ENCODE assay signal across 11 cellular contexts in genomic region chr17:74768763-74769114, GRCh38. TPM values are rescaled to one million over a fixed set of nuclear protein-coding genes. Genes with fewer than 3 reads are reported as not detected.
A peak's percentile ranks its signal among the peaks of the same experiment; 100 is the strongest.
DNase-seq lines count a peak whose midpoint lies in the region; ATAC-seq and TF ChIP-seq lines count a peak whose summit lies in the region.
"Had no signal": no experiment of that assay in that cellular context is flagged by ENCODE, and none has a peak within 500 bp of the region (broad histone marks: within the 10 kb centered on the region; RNA-seq: fewer than 3 reads in every experiment).

No MANE protein-coding gene starts in this region.

- no peaks in the 10 kb centered on the region for H3K27me3 Mint-ChIP-seq in activated naive CD8-positive, alpha-beta T cell treated with anti-CD3 and anti-CD28 coated beads, Interleukin-2, amount 50 U/mL, for 24 hours

- intact Hi-C loops in right cardiac atrium (cut with DNase I) = no loop called here
- intact Hi-C loops in stomach (cut with DNase I; ENCODE audit: low total_unique reads) = no loop called here

- peaks cover 12% of the 10 kb centered on the region for H3K4me1 Mint-ChIP-seq in activated naive CD8-positive, alpha-beta T cell treated with anti-CD3 and anti-CD28 coated beads, Interleukin-2, amount 50 U/mL, for 24 hours

- no peak overlapping the region for H3K4me2 ChIP-seq in KMS-11
- H3K4me2 ChIP-seq: smooth muscle cell had no signal

- H3K36me3 ChIP-seq in KMS-11 (ENCODE audit: insufficient read depth) (no peaks in the 10 kb centered on the region; the same call in 1 of the 2 replicates), stomach (peaks cover 29 to 74% (median 71%) of the 10 kb centered on the region in 4 donors)

- peak overlapping the region; percentile 47 for H3K27ac Mint-ChIP-seq in activated naive CD8-positive, alpha-beta T cell treated with anti-CD3 and anti-CD28 coated beads, Interleukin-2, amount 50 U/mL, for 24 hours

- peaks cover 47% of the 10 kb centered on the region for H3K79me2 ChIP-seq in KMS-11 (ENCODE audit: insufficient read depth, low read depth)

- no peaks in the 10 kb centered on the region for H3K9me3 Mint-ChIP-seq in activated naive CD8-positive, alpha-beta T cell treated with anti-CD3 and anti-CD28 coated beads, Interleukin-2, amount 50 U/mL, for 24 hours

- no peaks in the 10 kb centered on the region for H3K27me3 ChIP-seq in KMS-11 (ENCODE audit: insufficient read depth, low read depth)
- H3K27me3 ChIP-seq in right cardiac atrium (ENCODE audit: control insufficient read depth, insufficient read depth) = no peaks in the 10 kb centered on the region
- no peaks in the 10 kb centered on the region for H3K27me3 ChIP-seq in stomach

- TF ChIP-seq POLR2A in stomach (IDR thresholded peaks at IDR 0.05) = no peak

- no peak overlapping the region for H2AFZ ChIP-seq in KMS-11 (ENCODE audit: low read depth)

- H4K20me1 ChIP-seq in KMS-11 (ENCODE audit: insufficient read depth) = peaks cover 2% of the 10 kb centered on the region; the same call in 1 of the 2 replicates

- peaks cover 34% of the 10 kb centered on the region for H3K36me3 Mint-ChIP-seq in activated naive CD8-positive, alpha-beta T cell treated with anti-CD3 and anti-CD28 coated beads, Interleukin-2, amount 50 U/mL, for 24 hours (ENCODE audit: low read depth)

- 55% methylated on average over 7 of the region's 7 CpGs for WGBS in right cardiac atrium
- 60 to 82% (median 65%) methylated on average over 7 of the region's 7 CpGs for WGBS in stomach, 5 donors

- no peak overlapping the region for H3K4me3 Mint-ChIP-seq in activated naive CD8-positive, alpha-beta T cell treated with anti-CD3 and anti-CD28 coated beads, Interleukin-2, amount 50 U/mL, for 24 hours

- DNase-seq in activated naive CD8-positive, alpha-beta T cell treated with anti-CD3 and anti-CD28 coated beads, Interleukin-2, amount 50 U/mL, for 24 hours = no peak
- DNase-seq in right cardiac atrium (no peak), stomach (no peak), islet precursor cell (no peak)
- no peak for DNase-seq in stimulated activated CD4-positive, alpha-beta T cell treated with anti-CD3 and anti-CD28 coated beads, Interleukin-4, amount 100 ng/mL, for 4 hours
- DNase-seq: erythroblast; GDM1; stimulated activated naive CD4-positive, alpha-beta T cell treated with Interleukin-2 at 50 U/mL for 16 hours had no signal

- peaks cover 39% of the 10 kb centered on the region for H3K4me1 ChIP-seq in KMS-11 (ENCODE audit: low read depth, poor library complexity, severe bottlenecking)
- peaks cover 2% of the 10 kb centered on the region for H3K4me1 ChIP-seq in right cardiac atrium (ENCODE audit: control insufficient read depth, insufficient read depth, low read length)
- peaks cover 36 to 52% (median 42%) of the 10 kb centered on the region in 4 donors for H3K4me1 ChIP-seq in stomach

- H3K27ac ChIP-seq in KMS-11 (peak overlapping the region; percentile 8; the same call in 1 of the 2 replicates), right cardiac atrium (ENCODE audit: low read length) (peak overlapping the region; percentile 16), stomach (peak overlapping the region; percentile 47 to 78 (median 74))

- H3K9me3 ChIP-seq in right cardiac atrium (ENCODE audit: control insufficient read depth, low read length) (no peaks in the 10 kb centered on the region), stomach (no peaks in the 10 kb centered on the region)

- H3K9ac ChIP-seq in KMS-11 = no peak overlapping the region

- H3K4me3 ChIP-seq in KMS-11 (IDR thresholded peaks at IDR 0.05; ENCODE audit: insufficient read depth, low read depth, low read length) (no peak overlapping the region), right cardiac atrium (ENCODE audit: low read length) (no peak overlapping the region), stomach (no peak overlapping the region)
- H3K4me3 ChIP-seq: smooth muscle cell had no signal

- TF ChIP-seq CTCF in KMS-11 (conservative IDR thresholded peaks at IDR 0.05; ENCODE audit: low read depth, low read length) = no peak
- TF ChIP-seq CTCF in stomach (IDR thresholded peaks at IDR 0.05) = no peak

- no peak for ATAC-seq in activated naive CD8-positive, alpha-beta T cell treated with anti-CD3 and anti-CD28 coated beads, Interleukin-2, amount 50 U/mL, for 24 hours
- ATAC-seq in right cardiac atrium (no peak), GM21576 (IDR thresholded peaks at IDR 0.05; ENCODE audit: unreplicated experiment) (no peak)

- TF ChIP-seq EP300 in stomach (IDR thresholded peaks at IDR 0.05) = no peak

RNA-seq across cellular contexts. Expression of gene NAT9, which starts 7.4 kb away (rescaled TPM):
- total RNA-seq in right cardiac atrium (10 to 100 TPM; 21.7 to 31.1 (median 25.0) TPM), stomach (10 to 100 TPM; 15.8 to 33.5 (median 24.0) TPM)
- polyA plus RNA-seq in right cardiac atrium (16.8 TPM), stomach (10 to 100 TPM; 14.5 to 29.7 (median 19.7) TPM)

RNA-seq across cellular contexts. Expression of gene NHERF1, which starts 20.3 kb away (rescaled TPM):
- total RNA-seq in right cardiac atrium (10 to 100 TPM in 2 of 4 donors, 1 to 10 TPM in 2; 6.1 to 11.6 (median 9.7) TPM), stomach (100 to 1,000 TPM in 2 of 5 donors, 10 to 100 TPM in 3; 14.9 to 152 (median 81.0) TPM)
- polyA plus RNA-seq in right cardiac atrium (7.2 TPM), stomach (10 to 100 TPM; 76.8 to 92.5 (median 83.7) TPM)

RNA-seq across cellular contexts. Expression of gene RAB37, which starts 31.7 kb away (rescaled TPM):
- total RNA-seq in right cardiac atrium (1 to 10 TPM; 1.1 to 3.4 (median 1.2) TPM), stomach (1 to 10 TPM in 2 of 5 donors, not detected in 3; 2.0 to 8.7 TPM)
- polyA plus RNA-seq in right cardiac atrium (1.5 TPM), stomach (10 to 100 TPM in 1 of 3 donors, 1 to 10 TPM in 2; 2.0 to 42.9 (median 5.3) TPM)
- total RNA-seq: smooth muscle cell had no signal

RNA-seq across cellular contexts. Expression of gene CD300LF, which starts 56.0 kb away (rescaled TPM):
- total RNA-seq in right cardiac atrium (under 1 TPM in 3 of 4 donors, not detected in 1; 0.25 to 0.62 (median 0.34) TPM), stomach (1 to 10 TPM in 1 of 5 donors, not detected in 4; 3.9 TPM)
- polyA plus RNA-seq in right cardiac atrium (0.05 TPM), stomach (under 1 TPM in 2 of 3 donors, not detected in 1; 0.75 to 0.95 TPM)
- total RNA-seq: smooth muscle cell had no signal
- polyA plus RNA-seq: smooth muscle cell had no signal

Comparison
In these comparisons a context has a peak if more than half of its experiments do, and no peak if none do; other contexts are left out.
1. H3K27ac ChIP-seq: peak in every context shown above with its lines; median percentile 74 in stomach; 16 in right cardiac atrium; 8 in KMS-11.